ENCODE assay signal across 1 cellular context in genomic region chr12:56366948-56367347, GRCh38.
TF ChIP-seq lines count a peak whose summit lies in the region.

No MANE protein-coding gene starts in this region.

TF ChIP-seq in H1, 55 proteins besides CTCF, POLR2A, EP300 and RAD21:
- no peak for TF ChIP-seq SIX5 (IDR thresholded peaks at IDR 0.05; ENCODE audit: low read depth, low read length)
- TF ChIP-seq CHD7 (IDR thresholded peaks at IDR 0.05; ENCODE audit: insufficient replicate concordance, low read length), result no peak
- TF ChIP-seq SIN3A (conservative IDR thresholded peaks at IDR 0.05 in 1 of 2, IDR thresholded peaks at IDR 0.05 in 1 of 2; ENCODE audit: low read depth in 1 of 2, low read length in 2 of 2), result no peak
- TF ChIP-seq E2F6 (IDR thresholded peaks at IDR 0.05), result no peak
- no peak for TF ChIP-seq PHF8 (conservative IDR thresholded peaks at IDR 0.05; ENCODE audit: low read depth, low read length)
- no peak for TF ChIP-seq CHD2 (IDR thresholded peaks at IDR 0.05; ENCODE audit: low read length)
- no peak for TF ChIP-seq FOSL1 (IDR thresholded peaks at IDR 0.05; ENCODE audit: insufficient read depth, low read depth, low read length)
- TF ChIP-seq BRCA1 (IDR thresholded peaks at IDR 0.05; ENCODE audit: low read depth, low read length), result no peak
TF ChIP-seq in H1: peak in this region for 0.
